In the genomic region with DNA sequence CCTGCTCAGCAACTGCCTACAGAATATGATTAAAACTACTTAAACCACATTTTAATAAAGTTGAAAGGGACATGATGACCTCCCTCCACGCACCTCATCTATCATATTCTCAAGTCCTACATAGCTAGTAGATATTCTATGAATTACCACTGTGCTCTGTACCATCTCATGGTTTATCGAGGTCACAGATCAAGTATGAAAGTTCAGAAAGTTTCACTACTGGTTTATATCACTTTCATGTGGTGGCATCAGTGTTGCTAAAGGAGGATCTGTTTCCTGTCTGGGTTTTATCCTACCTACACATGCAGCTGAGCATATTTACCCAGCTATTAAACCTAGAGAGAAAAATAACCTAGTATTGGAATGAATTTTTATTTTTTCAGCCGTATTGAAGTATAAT, we compare ENCODE assay signal across 13 cellular contexts.
A peak's percentile ranks its signal among the peaks of the same experiment; 100 is the strongest.
DNase-seq lines count a peak whose midpoint lies in the region; ATAC-seq and TF ChIP-seq lines count a peak whose summit lies in the region.
"Had no signal": no experiment of that assay in that cellular context is flagged by ENCODE, and none has a peak within 500 bp of the region (broad histone marks: within the 10 kb centered on the region; RNA-seq: fewer than 3 reads in every experiment).

No MANE protein-coding gene starts in this region.

- H3K9me2 ChIP-seq in OCI-LY7 (ENCODE audit: insufficient read depth, low read length) = no peaks in the 10 kb centered on the region

- intact Hi-C loops in OCI-LY7 (cut with micrococcal nuclease; ENCODE audit: unreplicated experiment) = no loop called here
- intact Hi-C loops in breast epithelium (cut with DNase I; ENCODE audit: low total_unique reads) = no loop called here
- intact Hi-C loops in adrenal gland (cut with DNase I) = no loop called here

- H3F3A ChIP-seq in smooth muscle cell (ENCODE audit: low read depth) = no peaks in the 10 kb centered on the region

- no TSS peak for BruUV-seq in OCI-LY7 (replicated peaks; lab: Mats Ljungman, UMichigan)

- H3K36me3 ChIP-seq in OCI-LY7 (ENCODE audit: insufficient read depth, low read length) (no peaks in the 10 kb centered on the region), breast epithelium (no peaks in the 10 kb centered on the region), adrenal gland (replicated peaks in 1 of 2) (no peaks in the 10 kb centered on the region), osteoblast (ENCODE audit: insufficient read depth, low read length) (no peaks in the 10 kb centered on the region), smooth muscle cell (ENCODE audit: low read depth) (no peaks in the 10 kb centered on the region)
- H3K36me3 ChIP-seq: heart right ventricle, vagina had no signal

- H4K20me1 ChIP-seq in OCI-LY7 (ENCODE audit: insufficient read depth, low read length) (no peaks in the 10 kb centered on the region), osteoblast (ENCODE audit: insufficient read depth, low read length) (no peaks in the 10 kb centered on the region), smooth muscle cell (ENCODE audit: low read depth) (no peaks in the 10 kb centered on the region)

- peak overlapping the region; percentile 39 for H3K4me3 ChIP-seq in OCI-LY7 (ENCODE audit: low read depth, low read length, poor library complexity, severe bottlenecking)
- H3K4me3 ChIP-seq in breast epithelium = no peak overlapping the region
- no peak overlapping the region for H3K4me3 ChIP-seq in adrenal gland
- H3K4me3 ChIP-seq in osteoblast (ENCODE audit: insufficient read depth, low read length) = no peak overlapping the region
- H3K4me3 ChIP-seq in smooth muscle cell = no peak overlapping the region
- H3K4me3 ChIP-seq: heart right ventricle, vagina had no signal

- H3K9me3 ChIP-seq in OCI-LY7 (ENCODE audit: low read length) (no peaks in the 10 kb centered on the region), breast epithelium (no peaks in the 10 kb centered on the region), adrenal gland (replicated peaks in 1 of 3) (no peaks in the 10 kb centered on the region), osteoblast (ENCODE audit: low read depth, low read length) (no peaks in the 10 kb centered on the region), smooth muscle cell (replicated peaks; ENCODE audit: low read depth) (no peaks in the 10 kb centered on the region)
- H3K9me3 ChIP-seq: heart right ventricle, vagina had no signal

- no peak overlapping the region for H3K9ac ChIP-seq in smooth muscle cell (ENCODE audit: low read depth)

- TF ChIP-seq CTCF in GM20000 (IDR thresholded peaks at IDR 0.05; ENCODE audit: extremely low read depth, missing control alignments) = no peak
- no peak for TF ChIP-seq CTCF in OCI-LY7 (conservative IDR thresholded peaks at IDR 0.05; ENCODE audit: low read length)
- no peak for TF ChIP-seq CTCF in breast epithelium (IDR thresholded peaks at IDR 0.05)
- no peak for TF ChIP-seq CTCF in adrenal gland (IDR thresholded peaks at IDR 0.05)
- TF ChIP-seq CTCF in osteoblast (IDR thresholded peaks at IDR 0.05; ENCODE audit: extremely low read depth, low read depth, low read length) = no peak
- TF ChIP-seq CTCF in smooth muscle cell (IDR thresholded peaks at IDR 0.05; ENCODE audit: borderline replicate concordance, insufficient read depth, poor library complexity, severe bottlenecking) = no peak

- whole genome bisulfite sequencing in adrenal gland, 4 donors = 90 to 95% (median 91%) methylated on average over 3 of the region's 3 CpGs
- 88% methylated on average over 3 of the region's 3 CpGs for WGBS in smooth muscle cell (ENCODE audit: low lambda C conversion rate)

- ATAC-seq in GM18519 (IDR thresholded peaks at IDR 0.05; ENCODE audit: low FRiP score, unreplicated experiment) = peak; percentile 94
- ATAC-seq in HG03064 (IDR thresholded peaks at IDR 0.05; ENCODE audit: low read depth, unreplicated experiment) = peak; percentile 97
- ATAC-seq: heart right ventricle had no signal

- H3K4me1 ChIP-seq in OCI-LY7 (ENCODE audit: insufficient read depth, low read length, poor library complexity, severe bottlenecking) = peaks cover 21% of the 10 kb centered on the region
- no peaks in the 10 kb centered on the region for H3K4me1 ChIP-seq in breast epithelium
- no peaks in the 10 kb centered on the region for H3K4me1 ChIP-seq in adrenal gland (replicated peaks in 1 of 2)
- no peaks in the 10 kb centered on the region for H3K4me1 ChIP-seq in osteoblast (ENCODE audit: insufficient read depth, low read length)
- no peaks in the 10 kb centered on the region for H3K4me1 ChIP-seq in smooth muscle cell (ENCODE audit: low read depth)
- H3K4me1 ChIP-seq: heart right ventricle, vagina had no signal

- H3K4me2 ChIP-seq in OCI-LY7 (ENCODE audit: low read length) = peak overlapping the region; percentile 69
- no peak overlapping the region for H3K4me2 ChIP-seq in osteoblast (ENCODE audit: insufficient read depth, low read length)
- H3K4me2 ChIP-seq in smooth muscle cell = no peak overlapping the region

- TF ChIP-seq POLR2A in breast epithelium (IDR thresholded peaks at IDR 0.05) = no peak
- TF ChIP-seq POLR2A in adrenal gland (IDR thresholded peaks at IDR 0.05) = no peak

- DNase-seq in GM20000 (ENCODE audit: low spot score) (peak; percentile 4), OCI-LY7 (ENCODE audit: low spot score) (peak; percentile 85), breast epithelium (ENCODE audit: low spot score in 2 of 2) (no peak), adrenal gland (no peak), osteoblast (ENCODE audit: insufficient read length, low spot score, missing footprints) (no peak), smooth muscle cell (lab: John Stamatoyannopoulos, UW; ENCODE audit: unreplicated experiment) (no peak)
- DNase-seq: activated B cell treated with CpG ODN at 0.5 μM for 24 hours, heart right ventricle, mammary epithelial cell, NCI-H2107 had no signal

- no peaks in the 10 kb centered on the region for H3K79me2 ChIP-seq in OCI-LY7 (ENCODE audit: insufficient read depth, low read depth, low read length)
- no peaks in the 10 kb centered on the region for H3K79me2 ChIP-seq in osteoblast (ENCODE audit: insufficient read depth, low read length)
- no peaks in the 10 kb centered on the region for H3K79me2 ChIP-seq in smooth muscle cell (ENCODE audit: low read depth)

- CTCF ChIA-PET in OCI-LY7 (lab: Charles Lee; ENCODE audit: unreplicated experiment) = no interaction called here

- H2AFZ ChIP-seq in OCI-LY7 (ENCODE audit: low read length) = no peak overlapping the region
- no peak overlapping the region for H2AFZ ChIP-seq in osteoblast (ENCODE audit: low read length)
- no peak overlapping the region for H2AFZ ChIP-seq in smooth muscle cell (ENCODE audit: low read depth)

- H3K27me3 ChIP-seq in breast epithelium (no peaks in the 10 kb centered on the region), adrenal gland (no peaks in the 10 kb centered on the region), osteoblast (ENCODE audit: insufficient read depth, low read length) (no peaks in the 10 kb centered on the region), smooth muscle cell (ENCODE audit: low read depth) (no peaks in the 10 kb centered on the region)
- H3K27me3 ChIP-seq: heart right ventricle, vagina had no signal

- peak overlapping the region; percentile 15 for H3K27ac ChIP-seq in OCI-LY7 (ENCODE audit: low read depth, low read length, poor library complexity, severe bottlenecking)
- no peak overlapping the region for H3K27ac ChIP-seq in breast epithelium
- no peak overlapping the region for H3K27ac ChIP-seq in adrenal gland
- no peak overlapping the region for H3K27ac ChIP-seq in osteoblast (ENCODE audit: low read depth, low read length)
- no peak overlapping the region for H3K27ac ChIP-seq in smooth muscle cell (ENCODE audit: low read depth)
- H3K27ac ChIP-seq: heart right ventricle, vagina had no signal

- POLR2A ChIA-PET in OCI-LY7 (lab: Charles Lee) = interaction anchor here (0.6 to 0.9 kb wide), 4 partner anchors 23 to 150 kb away, joined by 3 to 4 read pairs (median 3); no protein-coding TSS in a partner anchor

Comparison
In these comparisons a context has a peak if more than half of its experiments do, and no peak if none do; other contexts are left out.
1. DNase-seq: peak in GM20000 (single experiment) and OCI-LY7 (single experiment); none in breast epithelium (0 of 2), adrenal gland (0 of 7), osteoblast (single experiment) and smooth muscle cell (single experiment).